1 cellular context compared by ENCODE assay signal in genomic region chr15:67882487-67883227, GRCh38.
TF ChIP-seq lines count a peak whose summit lies in the region.

No MANE protein-coding gene starts in this region.

TF ChIP-seq in K562, 482 proteins besides CTCF, POLR2A, EP300 and RAD21 (continued from another document and continues in another):
- TF ChIP-seq ZHX1 (conservative IDR thresholded peaks at IDR 0.05; ENCODE audit: low read length) (no peak), NCOA2 (IDR thresholded peaks at IDR 0.05; ENCODE audit: partially characterized antibody in 2 of 2) (no peak), ZBTB26 (CRISPR knock-in tag; IDR thresholded peaks at IDR 0.05) (peak; percentile 66), SMARCA5 (IDR thresholded peaks at IDR 0.05) (peak; percentile 60; the same call in 1 of the 2 replicates), E2F4 (CRISPR knock-in tag; IDR thresholded peaks at IDR 0.05; ENCODE audit: low read depth) (no peak), MBD2 (IDR thresholded peaks at IDR 0.05; ENCODE audit: borderline replicate concordance, low read depth) (no peak), ZNF431 (CRISPR knock-in tag; IDR thresholded peaks at IDR 0.05) (no peak), ZNF239 (CRISPR knock-in tag; IDR thresholded peaks at IDR 0.05) (no peak), BDP1 (IDR thresholded peaks at IDR 0.05; ENCODE audit: insufficient read depth, insufficient read length) (no peak), EGR1 (conservative IDR thresholded peaks at IDR 0.05) (peak; percentile 37; the same call in 1 of the 2 replicates), ZBTB5 (IDR thresholded peaks at IDR 0.05) (no peak), CHD4 (IDR thresholded peaks at IDR 0.05; ENCODE audit: insufficient read depth, insufficient replicate concordance, low read depth, low read length, poor library complexity, severe bottlenecking) (no peak), CLOCK (CRISPR knock-in tag; IDR thresholded peaks at IDR 0.05; ENCODE audit: borderline replicate concordance) (no peak), HDAC2 (IDR thresholded peaks at IDR 0.05) (peak; percentile 69; the same call in 1 of the 2 replicates), POLR2AphosphoS2 (IDR thresholded peaks at IDR 0.05; ENCODE audit: low read length) (no peak), PTTG1 (tag; IDR thresholded peaks at IDR 0.05; ENCODE audit: low read depth) (no peak), ZNF449 (CRISPR knock-in tag; IDR thresholded peaks at IDR 0.05) (no peak), ZZZ3 (IDR thresholded peaks at IDR 0.05) (no peak), BHLHE40 (IDR thresholded peaks at IDR 0.05; ENCODE audit: low read length) (0 out of 2 replicates have a peak, but pooled peaks have one; percentile 23), CTBP1 (IDR thresholded peaks at IDR 0.05; ENCODE audit: borderline replicate concordance) (peak; percentile 63), TFE3 (CRISPR knock-in tag; IDR thresholded peaks at IDR 0.05) (no peak), FOXK1 (CRISPR knock-in tag; IDR thresholded peaks at IDR 0.05; ENCODE audit: borderline replicate concordance) (no peak), RAD51 (IDR thresholded peaks at IDR 0.05; ENCODE audit: borderline replicate concordance, low read depth) (no peak), ZNF224 (CRISPR knock-in tag; IDR thresholded peaks at IDR 0.05) (no peak), ZNF347 (CRISPR knock-in tag; IDR thresholded peaks at IDR 0.05; ENCODE audit: low read depth) (no peak), ZNF143 (CRISPR knock-in tag; IDR thresholded peaks at IDR 0.05) (no peak), TAL1 (IDR thresholded peaks at IDR 0.05) (peak; percentile 32; the same call in 1 of the 2 replicates), YBX1 (IDR thresholded peaks at IDR 0.05) (no peak), SP1 (CRISPR knock-in tag; IDR thresholded peaks at IDR 0.05) (no peak)
- TF ChIP-seq, protein P1, sequence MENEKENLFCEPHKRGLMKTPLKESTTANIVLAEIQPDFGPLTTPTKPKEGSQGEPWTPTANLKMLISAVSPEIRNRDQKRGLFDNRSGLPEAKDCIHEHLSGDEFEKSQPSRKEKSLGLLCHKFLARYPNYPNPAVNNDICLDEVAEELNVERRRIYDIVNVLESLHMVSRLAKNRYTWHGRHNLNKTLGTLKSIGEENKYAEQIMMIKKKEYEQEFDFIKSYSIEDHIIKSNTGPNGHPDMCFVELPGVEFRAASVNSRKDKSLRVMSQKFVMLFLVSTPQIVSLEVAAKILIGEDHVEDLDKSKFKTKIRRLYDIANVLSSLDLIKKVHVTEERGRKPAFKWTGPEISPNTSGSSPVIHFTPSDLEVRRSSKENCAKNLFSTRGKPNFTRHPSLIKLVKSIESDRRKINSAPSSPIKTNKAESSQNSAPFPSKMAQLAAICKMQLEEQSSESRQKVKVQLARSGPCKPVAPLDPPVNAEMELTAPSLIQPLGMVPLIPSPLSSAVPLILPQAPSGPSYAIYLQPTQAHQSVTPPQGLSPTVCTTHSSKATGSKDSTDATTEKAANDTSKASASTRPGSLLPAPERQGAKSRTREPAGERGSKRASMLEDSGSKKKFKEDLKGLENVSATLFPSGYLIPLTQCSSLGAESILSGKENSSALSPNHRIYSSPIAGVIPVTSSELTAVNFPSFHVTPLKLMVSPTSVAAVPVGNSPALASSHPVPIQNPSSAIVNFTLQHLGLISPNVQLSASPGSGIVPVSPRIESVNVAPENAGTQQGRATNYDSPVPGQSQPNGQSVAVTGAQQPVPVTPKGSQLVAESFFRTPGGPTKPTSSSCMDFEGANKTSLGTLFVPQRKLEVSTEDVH (IDR thresholded peaks at IDR 0.05; ENCODE audit: low read depth, partially characterized antibody): no peak
- TF ChIP-seq, protein P2, sequence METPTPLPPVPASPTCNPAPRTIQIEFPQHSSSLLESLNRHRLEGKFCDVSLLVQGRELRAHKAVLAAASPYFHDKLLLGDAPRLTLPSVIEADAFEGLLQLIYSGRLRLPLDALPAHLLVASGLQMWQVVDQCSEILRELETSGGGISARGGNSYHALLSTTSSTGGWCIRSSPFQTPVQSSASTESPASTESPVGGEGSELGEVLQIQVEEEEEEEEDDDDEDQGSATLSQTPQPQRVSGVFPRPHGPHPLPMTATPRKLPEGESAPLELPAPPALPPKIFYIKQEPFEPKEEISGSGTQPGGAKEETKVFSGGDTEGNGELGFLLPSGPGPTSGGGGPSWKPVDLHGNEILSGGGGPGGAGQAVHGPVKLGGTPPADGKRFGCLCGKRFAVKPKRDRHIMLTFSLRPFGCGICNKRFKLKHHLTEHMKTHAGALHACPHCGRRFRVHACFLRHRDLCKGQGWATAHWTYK (CRISPR knock-in tag; IDR thresholded peaks at IDR 0.05): 0 out of 2 replicates have a peak, but pooled peaks have one; percentile 23
- TF ChIP-seq, protein P3, sequence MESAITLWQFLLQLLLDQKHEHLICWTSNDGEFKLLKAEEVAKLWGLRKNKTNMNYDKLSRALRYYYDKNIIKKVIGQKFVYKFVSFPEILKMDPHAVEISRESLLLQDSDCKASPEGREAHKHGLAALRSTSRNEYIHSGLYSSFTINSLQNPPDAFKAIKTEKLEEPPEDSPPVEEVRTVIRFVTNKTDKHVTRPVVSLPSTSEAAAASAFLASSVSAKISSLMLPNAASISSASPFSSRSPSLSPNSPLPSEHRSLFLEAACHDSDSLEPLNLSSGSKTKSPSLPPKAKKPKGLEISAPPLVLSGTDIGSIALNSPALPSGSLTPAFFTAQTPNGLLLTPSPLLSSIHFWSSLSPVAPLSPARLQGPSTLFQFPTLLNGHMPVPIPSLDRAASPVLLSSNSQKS (CRISPR knock-in tag; IDR thresholded peaks at IDR 0.05): no peak
- TF ChIP-seq, protein P4, sequence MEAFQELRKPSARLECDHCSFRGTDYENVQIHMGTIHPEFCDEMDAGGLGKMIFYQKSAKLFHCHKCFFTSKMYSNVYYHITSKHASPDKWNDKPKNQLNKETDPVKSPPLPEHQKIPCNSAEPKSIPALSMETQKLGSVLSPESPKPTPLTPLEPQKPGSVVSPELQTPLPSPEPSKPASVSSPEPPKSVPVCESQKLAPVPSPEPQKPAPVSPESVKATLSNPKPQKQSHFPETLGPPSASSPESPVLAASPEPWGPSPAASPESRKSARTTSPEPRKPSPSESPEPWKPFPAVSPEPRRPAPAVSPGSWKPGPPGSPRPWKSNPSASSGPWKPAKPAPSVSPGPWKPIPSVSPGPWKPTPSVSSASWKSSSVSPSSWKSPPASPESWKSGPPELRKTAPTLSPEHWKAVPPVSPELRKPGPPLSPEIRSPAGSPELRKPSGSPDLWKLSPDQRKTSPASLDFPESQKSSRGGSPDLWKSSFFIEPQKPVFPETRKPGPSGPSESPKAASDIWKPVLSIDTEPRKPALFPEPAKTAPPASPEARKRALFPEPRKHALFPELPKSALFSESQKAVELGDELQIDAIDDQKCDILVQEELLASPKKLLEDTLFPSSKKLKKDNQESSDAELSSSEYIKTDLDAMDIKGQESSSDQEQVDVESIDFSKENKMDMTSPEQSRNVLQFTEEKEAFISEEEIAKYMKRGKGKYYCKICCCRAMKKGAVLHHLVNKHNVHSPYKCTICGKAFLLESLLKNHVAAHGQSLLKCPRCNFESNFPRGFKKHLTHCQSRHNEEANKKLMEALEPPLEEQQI (IDR thresholded peaks at IDR 0.05): no peak
- TF ChIP-seq, protein P5, sequence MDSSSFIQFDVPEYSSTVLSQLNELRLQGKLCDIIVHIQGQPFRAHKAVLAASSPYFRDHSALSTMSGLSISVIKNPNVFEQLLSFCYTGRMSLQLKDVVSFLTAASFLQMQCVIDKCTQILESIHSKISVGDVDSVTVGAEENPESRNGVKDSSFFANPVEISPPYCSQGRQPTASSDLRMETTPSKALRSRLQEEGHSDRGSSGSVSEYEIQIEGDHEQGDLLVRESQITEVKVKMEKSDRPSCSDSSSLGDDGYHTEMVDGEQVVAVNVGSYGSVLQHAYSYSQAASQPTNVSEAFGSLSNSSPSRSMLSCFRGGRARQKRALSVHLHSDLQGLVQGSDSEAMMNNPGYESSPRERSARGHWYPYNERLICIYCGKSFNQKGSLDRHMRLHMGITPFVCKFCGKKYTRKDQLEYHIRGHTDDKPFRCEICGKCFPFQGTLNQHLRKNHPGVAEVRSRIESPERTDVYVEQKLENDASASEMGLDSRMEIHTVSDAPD (CRISPR knock-in tag; IDR thresholded peaks at IDR 0.05): no peak
